In genomic region chr20:59010321-59010994, GRCh38 we compare ENCODE assay signal across 1 cellular context.
TF ChIP-seq lines count a peak whose summit lies in the region.

No MANE protein-coding gene starts in this region.

TF ChIP-seq in endothelial cell of umbilical vein, 7 proteins besides CTCF, POLR2A, EP300 and RAD21:
- TF ChIP-seq JUN (IDR thresholded peaks at IDR 0.05; ENCODE audit: borderline replicate concordance, insufficient read depth, insufficient read length, low read depth) (no peak), MYC (IDR thresholded peaks at IDR 0.05; ENCODE audit: low read depth, low read length) (no peak), POLR2AphosphoS5 (IDR thresholded peaks at IDR 0.05; ENCODE audit: insufficient read depth, low read depth, low read length) (peak; percentile 3)
